ENCODE assay signal across 25 cellular contexts in the genomic region with DNA sequence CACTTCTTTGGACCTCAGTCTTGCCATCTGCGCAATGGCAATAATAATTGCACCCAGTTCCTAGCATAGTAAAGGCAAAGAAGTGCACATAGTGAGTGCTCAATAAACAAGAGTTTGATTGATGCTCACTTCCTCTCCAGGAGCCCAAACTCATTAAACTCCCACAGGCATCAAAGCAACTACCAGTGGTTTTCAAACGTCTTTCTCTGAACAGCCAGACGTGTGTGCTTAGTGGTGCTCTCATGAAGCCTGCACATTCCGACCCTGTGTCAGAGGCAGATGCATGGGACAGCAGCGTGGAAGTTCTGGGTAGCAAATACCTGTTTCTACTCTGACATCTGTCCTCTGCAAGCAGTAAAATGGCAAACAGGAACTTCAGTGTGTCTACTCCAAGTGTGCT.
"Had no signal": no experiment of that assay in that cellular context is flagged by ENCODE, and none has a peak within 500 bp of the region (broad histone marks: within the 10 kb centered on the region; RNA-seq: fewer than 3 reads in every experiment).

No MANE protein-coding gene starts in this region.

- H2AFZ ChIP-seq: hepatocyte had no signal

- H3K27ac ChIP-seq: coronary artery, dorsolateral prefrontal cortex, esophagus muscularis mucosa, foreskin keratinocyte, gastroesophageal sphincter, heart left ventricle, hepatocyte, left lung, lower lobe of right lung had no signal

- H3K36me3 ChIP-seq: esophagus muscularis mucosa, gastroesophageal sphincter, heart left ventricle, left lung, lower lobe of right lung had no signal

- DNase-seq: dermis blood vessel endothelial cell; dorsolateral prefrontal cortex; effector CD4-positive, alpha-beta T cell; effector memory CD4-positive, alpha-beta T cell; foreskin keratinocyte; heart left ventricle; hypothalamus; immature natural killer cell; islet precursor cell; kidney; kidney glomerular epithelial cell; left colon; left lung; left ventricle myocardium superior; lower lobe of right lung; mesenchymal stem cell; midbrain; naive thymus-derived CD4-positive, alpha-beta T cell had no signal

- ATAC-seq: foreskin keratinocyte; gastroesophageal sphincter; heart left ventricle; left colon; left lung; left ventricle myocardium superior; lower lobe of right lung; naive thymus-derived CD4-positive, alpha-beta T cell had no signal

- H3K4me1 ChIP-seq: esophagus muscularis mucosa, foreskin keratinocyte, gastroesophageal sphincter, heart left ventricle, left lung, lower lobe of right lung had no signal

- FAIRE-seq: colon, endothelial cell of umbilical vein, frontal cortex, kidney had no signal

- H3K27me3 ChIP-seq: hepatocyte, left lung had no signal

- H3K4me2 ChIP-seq: hepatocyte had no signal

- H3K4me3 ChIP-seq: coronary artery, dorsolateral prefrontal cortex, esophagus muscularis mucosa, gastroesophageal sphincter, heart left ventricle, hepatocyte, left lung, lower lobe of right lung had no signal

- H3K79me2 ChIP-seq: hepatocyte had no signal
